In genomic region chr3:107752202-107752990, GRCh38 we compare ENCODE assay signal across 8 cellular contexts.
DNase-seq lines count a peak whose midpoint lies in the region; ATAC-seq and TF ChIP-seq lines count a peak whose summit lies in the region.

No MANE protein-coding gene starts in this region.

- 89 to 90% methylated on average over 3 of the region's 3 CpGs for WGBS in lower leg skin, 2 donors

- intact Hi-C loops in lower leg skin (cut with DNase I; ENCODE audit: low total_unique reads) = no loop called here

- POLR2A ChIA-PET in RWPE1 (lab: Yijun Ruan, JAX; ENCODE audit: low non-redundant PET) = no interaction called here

- ATAC-seq in HG03457 (IDR thresholded peaks at IDR 0.05; ENCODE audit: unreplicated experiment) = no peak
- no peak for ATAC-seq in GM21381 (IDR thresholded peaks at IDR 0.05; ENCODE audit: unreplicated experiment)
- no peak for ATAC-seq in GM21423 (IDR thresholded peaks at IDR 0.05; ENCODE audit: unreplicated experiment)

- H3K4me3 ChIP-seq in HFF-Myc (replicated peaks; ENCODE audit: low read depth, low read length) (no peak overlapping the region), lower leg skin (ENCODE audit: low read depth, poor library complexity, severe bottlenecking) (no peak overlapping the region)

- DNase-seq in HFF-Myc (ENCODE audit: extremely low read depth, low read depth) (peak; percentile 12), RWPE1 (ENCODE audit: low spot score) (peak; percentile 4), glomerular visceral epithelial cell (ENCODE audit: extremely low spot score) (peak; percentile 5), lower leg skin (ENCODE audit: low spot score in 2 of 2) (no peak)

- CTCF ChIA-PET in RWPE1 (lab: Yijun Ruan, JAX) = interaction anchor here (0.6 to 1.0 kb wide), 6 partner anchors 9 to 1164 kb away, joined by 3 read pairs; no protein-coding TSS in a partner anchor

- H3K27ac ChIP-seq in C4-2B (no peak overlapping the region), RWPE1 (no peak overlapping the region)

- no peak for TF ChIP-seq POLR2A in lower leg skin (IDR thresholded peaks at IDR 0.05)

- TF ChIP-seq CTCF in C4-2B (conservative IDR thresholded peaks at IDR 0.05) (peak; percentile 30), HFF-Myc (IDR thresholded peaks at IDR 0.05; ENCODE audit: low read depth, low read length, missing control alignments) (peak; percentile 65), RWPE1 (conservative IDR thresholded peaks at IDR 0.05; ENCODE audit: low read depth) (0 out of 2 replicates have a peak, but pooled peaks have one; percentile 15), lower leg skin (IDR thresholded peaks at IDR 0.05) (no peak)

Comparison
In these comparisons a context has a peak if more than half of its experiments do, and no peak if none do; other contexts are left out.
1. CTCF ChIP-seq: peak in C4-2B (single experiment), HFF-Myc (single experiment) and RWPE1 (single experiment); none in lower leg skin (0 of 3).
2. DNase-seq: peak in HFF-Myc (single experiment), RWPE1 (single experiment) and glomerular visceral epithelial cell (single experiment); none in lower leg skin (0 of 2).